8 cellular contexts compared by ENCODE assay signal in genomic region chr10:96863922-96864543, GRCh38. TPM values are rescaled to one million over a fixed set of nuclear protein-coding genes. Genes with fewer than 3 reads are reported as not detected.
A peak's percentile ranks its signal among the peaks of the same experiment; 100 is the strongest.
DNase-seq lines count a peak whose midpoint lies in the region; ATAC-seq and TF ChIP-seq lines count a peak whose summit lies in the region.

No MANE protein-coding gene starts in this region.

- ATAC-seq in GM18498 (IDR thresholded peaks at IDR 0.05; ENCODE audit: unreplicated experiment) (peak; percentile 56), HG02623 (IDR thresholded peaks at IDR 0.05; ENCODE audit: unreplicated experiment) (peak; percentile 55), esophagus mucosa (peak; percentile 92)

- no peaks in the 10 kb centered on the region for H3K27me3 Mint-ChIP-seq in type B pancreatic cell

- no peaks in the 10 kb centered on the region for H3K9me3 Mint-ChIP-seq in type B pancreatic cell

- peak overlapping the region; percentile 87 for H3K27ac Mint-ChIP-seq in type B pancreatic cell

- peaks cover 21% of the 10 kb centered on the region for H3K4me1 Mint-ChIP-seq in type B pancreatic cell (ENCODE audit: unreplicated experiment)

- peaks cover 17% of the 10 kb centered on the region for H3K36me3 Mint-ChIP-seq in type B pancreatic cell

- H3K4me3 Mint-ChIP-seq in type B pancreatic cell: no peak overlapping the region

- peak; percentile 63 for DNase-seq in NCI-H748 (lab: John Stamatoyannopoulos, UW; ENCODE audit: unreplicated experiment)
- DNase-seq in type B pancreatic cell (ENCODE audit: extremely low spot score, unreplicated experiment): no peak
- no peak for DNase-seq in T-helper 9 cell
- no peak for DNase-seq in mesenteric fat pad (ENCODE audit: low spot score)
- DNase-seq in NCI-H1694 (lab: John Stamatoyannopoulos, UW): no peak

- TF ChIP-seq CTCF in type B pancreatic cell (conservative IDR thresholded peaks at IDR 0.05): no peak

RNA-seq across cellular contexts. Expression of gene LCOR, which starts 31.9 kb away (rescaled TPM):
- total RNA-seq in esophagus mucosa: 26.8 TPM
- 53.6 and 55.1 TPM in 2 replicates for total RNA-seq in type B pancreatic cell (ENCODE audit: low replicate concordance)
- total RNA-seq in mesenteric fat pad: 40.7 TPM
